In genomic region chr1:223739366-223740057, GRCh38 we compare ENCODE assay signal across 11 cellular contexts. TPM values are rescaled to one million over a fixed set of nuclear protein-coding genes. Genes with fewer than 3 reads are reported as not detected.
A peak's percentile ranks its signal among the peaks of the same experiment; 100 is the strongest.
DNase-seq lines count a peak whose midpoint lies in the region; ATAC-seq and TF ChIP-seq lines count a peak whose summit lies in the region.
"Had no signal": no experiment of that assay in that cellular context is flagged by ENCODE, and none has a peak within 500 bp of the region (broad histone marks: within the 10 kb centered on the region; RNA-seq: fewer than 3 reads in every experiment).

No MANE protein-coding gene starts in this region.

- no peaks in the 10 kb centered on the region for H3K79me2 ChIP-seq in neural progenitor cell (ENCODE audit: low read depth)

- no peak for TF ChIP-seq POLR2A in prostate gland (IDR thresholded peaks at IDR 0.05)

- no peak overlapping the region for H3K9ac ChIP-seq in neural progenitor cell

- intact Hi-C loops in left ventricle myocardium superior (cut with micrococcal nuclease) (no loop called here), prostate gland (cut with DNase I) (no loop called here)

- H3K36me3 Mint-ChIP-seq in brain (peaks cover 48% of the 10 kb centered on the region), neural progenitor cell (peaks cover 8% of the 10 kb centered on the region)

- no peaks in the 10 kb centered on the region for H3K9me3 Mint-ChIP-seq in brain
- no peaks in the 10 kb centered on the region for H3K9me3 Mint-ChIP-seq in neural progenitor cell
- H3K9me3 Mint-ChIP-seq: activated CD8-positive, alpha-beta T cell treated with anti-CD3 and anti-CD28 coated beads for 36 hours; activated naive CD8-positive, alpha-beta T cell treated with anti-CD3 and anti-CD28 coated beads, Interleukin-2, amount 10 ng/mL, durations not matched to agents 7 days and 5 days had no signal

- no peak overlapping the region for H3K4me2 ChIP-seq in neural progenitor cell

- no peak overlapping the region for H3K4me3 ChIP-seq in prostate gland
- no peak overlapping the region for H3K4me3 ChIP-seq in neural progenitor cell

- H3K36me3 ChIP-seq in prostate gland (no peaks in the 10 kb centered on the region), neural progenitor cell (no peaks in the 10 kb centered on the region)

- H3K4me3 Mint-ChIP-seq in brain (no peak overlapping the region), neural progenitor cell (no peak overlapping the region)
- H3K4me3 Mint-ChIP-seq: activated CD8-positive, alpha-beta T cell treated with anti-CD3 and anti-CD28 coated beads for 36 hours; activated naive CD8-positive, alpha-beta T cell treated with anti-CD3 and anti-CD28 coated beads, Interleukin-2, amount 10 ng/mL, durations not matched to agents 7 days and 5 days had no signal

- DNase-seq in left ventricle myocardium superior (peak; percentile 14), prostate gland (ENCODE audit: low spot score) (peak; percentile 46), NCI-H187 (lab: John Stamatoyannopoulos, UW) (no peak), SK-N-DZ (ENCODE audit: low spot score) (no peak), neural progenitor cell (ENCODE audit: low spot score) (no peak)
- DNase-seq in stimulated activated CD4-positive, alpha-beta T cell treated with anti-CD3 and anti-CD28 coated beads, Interleukin-2, amount 100 ng/mL, for 48 hours, result no peak
- DNase-seq: activated CD8-positive, alpha-beta T cell treated with anti-CD3 and anti-CD28 coated beads for 36 hours; activated naive CD8-positive, alpha-beta T cell treated with anti-CD3 and anti-CD28 coated beads, Interleukin-2, amount 10 ng/mL, durations not matched to agents 7 days and 5 days; NCI-H524 treated with DMSO at 0.1 percent for 48 hours had no signal

- H3K27ac Mint-ChIP-seq in brain, result peak overlapping the region in 3 of 5 experiments; percentile 24 to 59 (median 53)
- H3K27ac Mint-ChIP-seq in neural progenitor cell, result no peak overlapping the region
- H3K27ac Mint-ChIP-seq: activated CD8-positive, alpha-beta T cell treated with anti-CD3 and anti-CD28 coated beads for 36 hours; activated naive CD8-positive, alpha-beta T cell treated with anti-CD3 and anti-CD28 coated beads, Interleukin-2, amount 10 ng/mL, durations not matched to agents 7 days and 5 days had no signal

- TF ChIP-seq CTCF in C4-2B (conservative IDR thresholded peaks at IDR 0.05), result no peak
- TF ChIP-seq CTCF in brain (conservative IDR thresholded peaks at IDR 0.05), result no peak
- TF ChIP-seq CTCF in prostate gland (IDR thresholded peaks at IDR 0.05), result no peak
- TF ChIP-seq CTCF in neural progenitor cell (IDR thresholded peaks at IDR 0.05), result no peak

- WGBS in prostate gland, result 40% methylated on average over 8 of the region's 8 CpGs

- peak overlapping the region; percentile 97 for H3K27ac ChIP-seq in C4-2B
- peak overlapping the region; percentile 72 to 75 for H3K27ac ChIP-seq in prostate gland
- H3K27ac ChIP-seq in neural progenitor cell, result no peak overlapping the region

- H3K27me3 ChIP-seq in prostate gland (replicated peaks; ENCODE audit: insufficient read depth) (no peaks in the 10 kb centered on the region), neural progenitor cell (no peaks in the 10 kb centered on the region)

- H3K9me3 ChIP-seq in prostate gland (no peaks in the 10 kb centered on the region), neural progenitor cell (ENCODE audit: low read depth) (no peaks in the 10 kb centered on the region)

- H3K4me1 Mint-ChIP-seq in brain (peaks cover 29% of the 10 kb centered on the region), neural progenitor cell (no peaks in the 10 kb centered on the region)

- peak; percentile 61 for ATAC-seq in left ventricle myocardium superior
- ATAC-seq: activated CD8-positive, alpha-beta T cell treated with anti-CD3 and anti-CD28 coated beads for 36 hours had no signal

- no peak overlapping the region for H2AFZ ChIP-seq in neural progenitor cell (replicated peaks)

- no peaks in the 10 kb centered on the region for H3F3A ChIP-seq in neural progenitor cell (ENCODE audit: low read depth)

- H3K4me1 ChIP-seq in prostate gland (replicated peaks) (peaks cover 11% of the 10 kb centered on the region), neural progenitor cell (no peaks in the 10 kb centered on the region)

- H4K20me1 ChIP-seq in neural progenitor cell (ENCODE audit: low read depth), result no peaks in the 10 kb centered on the region

- H3K27me3 Mint-ChIP-seq in brain (no peaks in the 10 kb centered on the region), neural progenitor cell (ENCODE audit: insufficient read depth, low read depth) (no peaks in the 10 kb centered on the region)
- H3K27me3 Mint-ChIP-seq: activated CD8-positive, alpha-beta T cell treated with anti-CD3 and anti-CD28 coated beads for 36 hours; activated naive CD8-positive, alpha-beta T cell treated with anti-CD3 and anti-CD28 coated beads, Interleukin-2, amount 10 ng/mL, durations not matched to agents 7 days and 5 days had no signal

RNA-seq across cellular contexts. Expression of gene CAPN2, which starts 27.2 kb away (rescaled TPM):
- polyA plus RNA-seq in brain (ENCODE audit: insufficient read depth, low read depth, low replicate concordance), result 69.0 TPM
- 76.9 TPM for total RNA-seq in left ventricle myocardium superior
- 100 to 1,000 TPM in 1 of 2 donors, 10 to 100 TPM in 1; 88.5 to 156 TPM for total RNA-seq in prostate gland
- 38.3 and 39.7 TPM in 2 replicates for polyA plus RNA-seq in SK-N-DZ (2014; cell fraction: cytosol; rRNA removed)
- 44.2 and 50.2 TPM in 2 replicates for polyA plus RNA-seq in SK-N-DZ (2014; cell fraction: nucleus; rRNA removed)
- 61.7 and 64.2 TPM in 2 replicates for total RNA-seq in neural progenitor cell (ENCODE audit: low replicate concordance)

Comparison
In these comparisons a context has a peak if more than half of its experiments do, and no peak if none do; other contexts are left out.
1. DNase-seq: peak in left ventricle myocardium superior (single experiment) and prostate gland (single experiment); none in NCI-H187 (0 of 2), SK-N-DZ (single experiment), stimulated activated CD4-positive, alpha-beta T cell treated with anti-CD3 and anti-CD28 coated beads, Interleukin-2, amount 100 ng/mL, for 48 hours (0 of 2) and neural progenitor cell (single experiment).